ENCODE assay signal across 25 cellular contexts in genomic region chr12:26401874-26402273, GRCh38.
"Had no signal": no experiment of that assay in that cellular context is flagged by ENCODE, and none has a peak within 500 bp of the region (broad histone marks: within the 10 kb centered on the region; RNA-seq: fewer than 3 reads in every experiment).

No MANE protein-coding gene starts in this region.

- H3K4me3 ChIP-seq: adrenal gland, MG63, SJCRH30, SK-N-MC had no signal

- FAIRE-seq: RCC 7860 had no signal

- H3K9me3 ChIP-seq: adrenal gland, MG63, SJCRH30 had no signal

- H3K4me1 ChIP-seq: adrenal gland, SJCRH30 had no signal

- H3K4me1 Mint-ChIP-seq: activated CD4-positive, alpha-beta T cell treated with anti-CD3 and anti-CD28 coated beads for 36 hours; activated CD4-positive, alpha-beta T cell treated with anti-CD3 and anti-CD28 coated beads, Interleukin-2, amount 10 ng/mL, durations not matched to agents 7 days and 5 days; brain; WTC11 had no signal

- H3K27ac Mint-ChIP-seq: activated CD4-positive, alpha-beta T cell treated with anti-CD3 and anti-CD28 coated beads for 36 hours; activated CD4-positive, alpha-beta T cell treated with anti-CD3 and anti-CD28 coated beads, Interleukin-2, amount 10 ng/mL, durations not matched to agents 7 days and 5 days; activated naive CD4-positive, alpha-beta T cell treated with anti-CD3 and anti-CD28 coated beads for 36 hours; activated naive CD4-positive, alpha-beta T cell treated with anti-CD3 and anti-CD28 coated beads, Interleukin-2, amount 50 U/mL, for 72 hours; activated T-helper 1 cell treated with anti-CD3 and anti-CD28 coated beads, Interleukin-12 subunit alpha, Interleukin-12 subunit beta, Interleukin-2, Interleukin-4 antibody, amounts not matched to agents 30 ng/mL and 10 ng/mL and 1 ng/mL, durations not matched to agents 14 hours and 24 hours and 36 hours; brain; WTC11 had no signal

- H3K27ac ChIP-seq: adrenal gland, SJCRH30, SK-N-MC had no signal

- H3K27me3 Mint-ChIP-seq: activated CD4-positive, alpha-beta T cell treated with anti-CD3 and anti-CD28 coated beads for 36 hours; activated CD4-positive, alpha-beta T cell treated with anti-CD3 and anti-CD28 coated beads, Interleukin-2, amount 10 ng/mL, durations not matched to agents 7 days and 5 days had no signal

- H3K27me3 ChIP-seq: adrenal gland, MG63, SJCRH30 had no signal

- H3K36me3 ChIP-seq: MG63, SJCRH30 had no signal

- DNase-seq: activated CD4-positive, alpha-beta T cell treated with anti-CD3 and anti-CD28 coated beads, Interleukin-2, amount 10 ng/mL, durations not matched to agents 7 days and 5 days; activated CD4-positive, alpha-beta T cell treated with anti-CD3 and anti-CD28 coated beads, Interleukin-2, amount 50 U/mL, for 48 hours; activated CD8-positive, alpha-beta memory T cell treated with anti-CD3 and anti-CD28 coated beads, Interleukin-2, amount 50 U/mL, for 4 hours; activated gamma-delta T cell treated with Interleukin-2 at 50 U/mL for 16 hours; activated naive CD4-positive, alpha-beta T cell treated with anti-CD3 and anti-CD28 coated beads for 36 hours; activated T-cell treated with anti-CD3 and anti-CD28 coated beads for 4 hours; activated T-cell treated with anti-CD3 and anti-CD28 coated beads, Interleukin-2, amount 50 U/mL, for 4 hours; adrenal gland; central memory CD4-positive, alpha-beta T cell; Kasumi-1; MG63; NCI-H1048; NCI-H1436; NCI-H1694; NCI-H345; NCI-H524 treated with DMSO at 0.1 percent for 48 hours; Right ventricle myocardium superior; SJCRH30 had no signal

- H3K36me3 Mint-ChIP-seq: activated naive CD4-positive, alpha-beta T cell treated with anti-CD3 and anti-CD28 coated beads, Interleukin-2, amount 50 U/mL, for 72 hours; brain had no signal

- H3K9me3 Mint-ChIP-seq: activated CD4-positive, alpha-beta T cell treated with anti-CD3 and anti-CD28 coated beads, Interleukin-2, amount 10 ng/mL, durations not matched to agents 7 days and 5 days; activated naive CD4-positive, alpha-beta T cell treated with anti-CD3 and anti-CD28 coated beads for 36 hours; activated naive CD4-positive, alpha-beta T cell treated with anti-CD3 and anti-CD28 coated beads, Interleukin-2, amount 50 U/mL, for 72 hours; activated T-cell treated with anti-CD3 and anti-CD28 coated beads, Interleukin-2, amount 50 U/mL, for 4 hours; activated T-helper 1 cell treated with anti-CD3 and anti-CD28 coated beads, Interleukin-12 subunit alpha, Interleukin-12 subunit beta, Interleukin-2, Interleukin-4 antibody, amounts not matched to agents 30 ng/mL and 10 ng/mL and 1 ng/mL, durations not matched to agents 14 hours and 24 hours and 36 hours; brain; WTC11 had no signal

- H3K4me3 Mint-ChIP-seq: activated CD4-positive, alpha-beta T cell treated with anti-CD3 and anti-CD28 coated beads for 36 hours; activated CD4-positive, alpha-beta T cell treated with anti-CD3 and anti-CD28 coated beads, Interleukin-2, amount 10 ng/mL, durations not matched to agents 7 days and 5 days; activated naive CD4-positive, alpha-beta T cell treated with anti-CD3 and anti-CD28 coated beads for 36 hours; activated T-cell treated with anti-CD3 and anti-CD28 coated beads, Interleukin-2, amount 50 U/mL, for 4 hours; activated T-helper 1 cell treated with anti-CD3 and anti-CD28 coated beads, Interleukin-12 subunit alpha, Interleukin-12 subunit beta, Interleukin-2, Interleukin-4 antibody, amounts not matched to agents 30 ng/mL and 10 ng/mL and 1 ng/mL, durations not matched to agents 14 hours and 24 hours and 36 hours; brain; WTC11 had no signal
